2 cellular contexts compared by ENCODE assay signal in genomic region chr20:3041818-3042504, GRCh38.
TF ChIP-seq lines count a peak whose summit lies in the region.

No MANE protein-coding gene starts in this region.

TF ChIP-seq in GM12878, 131 proteins besides CTCF, POLR2A, EP300 and RAD21:
- TF ChIP-seq, protein P1, sequence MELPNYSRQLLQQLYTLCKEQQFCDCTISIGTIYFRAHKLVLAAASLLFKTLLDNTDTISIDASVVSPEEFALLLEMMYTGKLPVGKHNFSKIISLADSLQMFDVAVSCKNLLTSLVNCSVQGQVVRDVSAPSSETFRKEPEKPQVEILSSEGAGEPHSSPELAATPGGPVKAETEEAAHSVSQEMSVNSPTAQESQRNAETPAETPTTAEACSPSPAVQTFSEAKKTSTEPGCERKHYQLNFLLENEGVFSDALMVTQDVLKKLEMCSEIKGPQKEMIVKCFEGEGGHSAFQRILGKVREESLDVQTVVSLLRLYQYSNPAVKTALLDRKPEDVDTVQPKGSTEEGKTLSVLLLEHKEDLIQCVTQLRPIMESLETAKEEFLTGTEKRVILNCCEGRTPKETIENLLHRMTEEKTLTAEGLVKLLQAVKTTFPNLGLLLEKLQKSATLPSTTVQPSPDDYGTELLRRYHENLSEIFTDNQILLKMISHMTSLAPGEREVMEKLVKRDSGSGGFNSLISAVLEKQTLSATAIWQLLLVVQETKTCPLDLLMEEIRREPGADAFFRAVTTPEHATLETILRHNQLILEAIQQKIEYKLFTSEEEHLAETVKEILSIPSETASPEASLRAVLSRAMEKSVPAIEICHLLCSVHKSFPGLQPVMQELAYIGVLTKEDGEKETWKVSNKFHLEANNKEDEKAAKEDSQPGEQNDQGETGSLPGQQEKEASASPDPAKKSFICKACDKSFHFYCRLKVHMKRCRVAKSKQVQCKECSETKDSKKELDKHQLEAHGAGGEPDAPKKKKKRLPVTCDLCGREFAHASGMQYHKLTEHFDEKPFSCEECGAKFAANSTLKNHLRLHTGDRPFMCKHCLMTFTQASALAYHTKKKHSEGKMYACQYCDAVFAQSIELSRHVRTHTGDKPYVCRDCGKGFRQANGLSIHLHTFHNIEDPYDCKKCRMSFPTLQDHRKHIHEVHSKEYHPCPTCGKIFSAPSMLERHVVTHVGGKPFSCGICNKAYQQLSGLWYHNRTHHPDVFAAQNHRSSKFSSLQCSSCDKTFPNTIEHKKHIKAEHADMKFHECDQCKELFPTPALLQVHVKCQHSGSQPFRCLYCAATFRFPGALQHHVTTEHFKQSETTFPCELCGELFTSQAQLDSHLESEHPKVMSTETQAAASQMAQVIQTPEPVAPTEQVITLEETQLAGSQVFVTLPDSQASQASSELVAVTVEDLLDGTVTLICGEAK (IDR thresholded peaks at IDR 0.05; ENCODE audit: borderline replicate concordance): no peak
- TF ChIP-seq CEBPZ (IDR thresholded peaks at IDR 0.05; ENCODE audit: low read depth, low read length): no peak
- TF ChIP-seq, protein P2, sequence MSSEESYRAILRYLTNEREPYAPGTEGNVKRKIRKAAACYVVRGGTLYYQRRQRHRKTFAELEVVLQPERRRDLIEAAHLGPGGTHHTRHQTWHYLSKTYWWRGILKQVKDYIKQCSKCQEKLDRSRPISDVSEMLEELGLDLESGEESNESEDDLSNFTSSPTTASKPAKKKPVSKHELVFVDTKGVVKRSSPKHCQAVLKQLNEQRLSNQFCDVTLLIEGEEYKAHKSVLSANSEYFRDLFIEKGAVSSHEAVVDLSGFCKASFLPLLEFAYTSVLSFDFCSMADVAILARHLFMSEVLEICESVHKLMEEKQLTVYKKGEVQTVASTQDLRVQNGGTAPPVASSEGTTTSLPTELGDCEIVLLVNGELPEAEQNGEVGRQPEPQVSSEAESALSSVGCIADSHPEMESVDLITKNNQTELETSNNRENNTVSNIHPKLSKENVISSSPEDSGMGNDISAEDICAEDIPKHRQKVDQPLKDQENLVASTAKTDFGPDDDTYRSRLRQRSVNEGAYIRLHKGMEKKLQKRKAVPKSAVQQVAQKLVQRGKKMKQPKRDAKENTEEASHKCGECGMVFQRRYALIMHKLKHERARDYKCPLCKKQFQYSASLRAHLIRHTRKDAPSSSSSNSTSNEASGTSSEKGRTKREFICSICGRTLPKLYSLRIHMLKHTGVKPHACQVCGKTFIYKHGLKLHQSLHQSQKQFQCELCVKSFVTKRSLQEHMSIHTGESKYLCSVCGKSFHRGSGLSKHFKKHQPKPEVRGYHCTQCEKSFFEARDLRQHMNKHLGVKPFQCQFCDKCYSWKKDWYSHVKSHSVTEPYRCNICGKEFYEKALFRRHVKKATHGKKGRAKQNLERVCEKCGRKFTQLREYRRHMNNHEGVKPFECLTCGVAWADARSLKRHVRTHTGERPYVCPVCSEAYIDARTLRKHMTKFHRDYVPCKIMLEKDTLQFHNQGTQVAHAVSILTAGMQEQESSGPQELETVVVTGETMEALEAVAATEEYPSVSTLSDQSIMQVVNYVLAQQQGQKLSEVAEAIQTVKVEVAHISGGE (CRISPR knock-in tag; IDR thresholded peaks at IDR 0.05): no peak
- TF ChIP-seq STAT3 (IDR thresholded peaks at IDR 0.05; ENCODE audit: low read depth, low read length): no peak

TF ChIP-seq in HepG2, 621 proteins besides CTCF, POLR2A, EP300 and RAD21 (continues in another document):
- TF ChIP-seq, protein P3, sequence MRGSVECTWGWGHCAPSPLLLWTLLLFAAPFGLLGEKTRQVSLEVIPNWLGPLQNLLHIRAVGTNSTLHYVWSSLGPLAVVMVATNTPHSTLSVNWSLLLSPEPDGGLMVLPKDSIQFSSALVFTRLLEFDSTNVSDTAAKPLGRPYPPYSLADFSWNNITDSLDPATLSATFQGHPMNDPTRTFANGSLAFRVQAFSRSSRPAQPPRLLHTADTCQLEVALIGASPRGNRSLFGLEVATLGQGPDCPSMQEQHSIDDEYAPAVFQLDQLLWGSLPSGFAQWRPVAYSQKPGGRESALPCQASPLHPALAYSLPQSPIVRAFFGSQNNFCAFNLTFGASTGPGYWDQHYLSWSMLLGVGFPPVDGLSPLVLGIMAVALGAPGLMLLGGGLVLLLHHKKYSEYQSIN (CRISPR knock-in tag; IDR thresholded peaks at IDR 0.05; ENCODE audit: borderline replicate concordance): no peak
- TF ChIP-seq MYNN (CRISPR knock-in tag; IDR thresholded peaks at IDR 0.05; ENCODE audit: low read depth): no peak
- peak; percentile 50; the same call in 1 of the 2 replicates for TF ChIP-seq ZNF768 (CRISPR knock-in tag; IDR thresholded peaks at IDR 0.05)
- TF ChIP-seq, protein P4, sequence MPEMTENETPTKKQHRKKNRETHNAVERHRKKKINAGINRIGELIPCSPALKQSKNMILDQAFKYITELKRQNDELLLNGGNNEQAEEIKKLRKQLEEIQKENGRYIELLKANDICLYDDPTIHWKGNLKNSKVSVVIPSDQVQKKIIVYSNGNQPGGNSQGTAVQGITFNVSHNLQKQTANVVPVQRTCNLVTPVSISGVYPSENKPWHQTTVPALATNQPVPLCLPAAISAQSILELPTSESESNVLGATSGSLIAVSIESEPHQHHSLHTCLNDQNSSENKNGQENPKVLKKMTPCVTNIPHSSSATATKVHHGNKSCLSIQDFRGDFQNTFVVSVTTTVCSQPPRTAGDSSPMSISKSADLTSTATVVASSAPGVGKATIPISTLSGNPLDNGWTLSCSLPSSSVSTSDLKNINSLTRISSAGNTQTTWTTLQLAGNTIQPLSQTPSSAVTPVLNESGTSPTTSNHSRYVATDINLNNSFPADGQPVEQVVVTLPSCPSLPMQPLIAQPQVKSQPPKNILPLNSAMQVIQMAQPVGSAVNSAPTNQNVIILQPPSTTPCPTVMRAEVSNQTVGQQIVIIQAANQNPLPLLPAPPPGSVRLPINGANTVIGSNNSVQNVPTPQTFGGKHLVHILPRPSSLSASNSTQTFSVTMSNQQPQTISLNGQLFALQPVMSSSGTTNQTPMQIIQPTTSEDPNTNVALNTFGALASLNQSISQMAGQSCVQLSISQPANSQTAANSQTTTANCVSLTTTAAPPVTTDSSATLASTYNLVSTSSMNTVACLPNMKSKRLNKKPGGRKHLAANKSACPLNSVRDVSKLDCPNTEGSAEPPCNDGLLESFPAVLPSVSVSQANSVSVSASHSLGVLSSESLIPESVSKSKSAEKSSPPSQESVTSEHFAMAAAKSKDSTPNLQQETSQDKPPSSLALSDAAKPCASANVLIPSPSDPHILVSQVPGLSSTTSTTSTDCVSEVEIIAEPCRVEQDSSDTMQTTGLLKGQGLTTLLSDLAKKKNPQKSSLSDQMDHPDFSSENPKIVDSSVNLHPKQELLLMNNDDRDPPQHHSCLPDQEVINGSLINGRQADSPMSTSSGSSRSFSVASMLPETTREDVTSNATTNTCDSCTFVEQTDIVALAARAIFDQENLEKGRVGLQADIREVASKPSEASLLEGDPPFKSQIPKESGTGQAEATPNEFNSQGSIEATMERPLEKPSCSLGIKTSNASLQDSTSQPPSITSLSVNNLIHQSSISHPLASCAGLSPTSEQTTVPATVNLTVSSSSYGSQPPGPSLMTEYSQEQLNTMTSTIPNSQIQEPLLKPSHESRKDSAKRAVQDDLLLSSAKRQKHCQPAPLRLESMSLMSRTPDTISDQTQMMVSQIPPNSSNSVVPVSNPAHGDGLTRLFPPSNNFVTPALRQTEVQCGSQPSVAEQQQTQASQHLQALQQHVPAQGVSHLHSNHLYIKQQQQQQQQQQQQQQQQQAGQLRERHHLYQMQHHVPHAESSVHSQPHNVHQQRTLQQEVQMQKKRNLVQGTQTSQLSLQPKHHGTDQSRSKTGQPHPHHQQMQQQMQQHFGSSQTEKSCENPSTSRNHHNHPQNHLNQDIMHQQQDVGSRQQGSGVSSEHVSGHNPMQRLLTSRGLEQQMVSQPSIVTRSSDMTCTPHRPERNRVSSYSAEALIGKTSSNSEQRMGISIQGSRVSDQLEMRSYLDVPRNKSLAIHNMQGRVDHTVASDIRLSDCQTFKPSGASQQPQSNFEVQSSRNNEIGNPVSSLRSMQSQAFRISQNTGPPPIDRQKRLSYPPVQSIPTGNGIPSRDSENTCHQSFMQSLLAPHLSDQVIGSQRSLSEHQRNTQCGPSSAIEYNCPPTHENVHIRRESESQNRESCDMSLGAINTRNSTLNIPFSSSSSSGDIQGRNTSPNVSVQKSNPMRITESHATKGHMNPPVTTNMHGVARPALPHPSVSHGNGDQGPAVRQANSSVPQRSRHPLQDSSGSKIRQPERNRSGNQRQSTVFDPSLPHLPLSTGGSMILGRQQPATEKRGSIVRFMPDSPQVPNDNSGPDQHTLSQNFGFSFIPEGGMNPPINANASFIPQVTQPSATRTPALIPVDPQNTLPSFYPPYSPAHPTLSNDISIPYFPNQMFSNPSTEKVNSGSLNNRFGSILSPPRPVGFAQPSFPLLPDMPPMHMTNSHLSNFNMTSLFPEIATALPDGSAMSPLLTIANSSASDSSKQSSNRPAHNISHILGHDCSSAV (CRISPR knock-in tag; IDR thresholded peaks at IDR 0.05; ENCODE audit: borderline replicate concordance): no peak
- no peak for TF ChIP-seq ZFP37 (CRISPR knock-in tag; IDR thresholded peaks at IDR 0.05; ENCODE audit: borderline replicate concordance)
- TF ChIP-seq, protein P5, sequence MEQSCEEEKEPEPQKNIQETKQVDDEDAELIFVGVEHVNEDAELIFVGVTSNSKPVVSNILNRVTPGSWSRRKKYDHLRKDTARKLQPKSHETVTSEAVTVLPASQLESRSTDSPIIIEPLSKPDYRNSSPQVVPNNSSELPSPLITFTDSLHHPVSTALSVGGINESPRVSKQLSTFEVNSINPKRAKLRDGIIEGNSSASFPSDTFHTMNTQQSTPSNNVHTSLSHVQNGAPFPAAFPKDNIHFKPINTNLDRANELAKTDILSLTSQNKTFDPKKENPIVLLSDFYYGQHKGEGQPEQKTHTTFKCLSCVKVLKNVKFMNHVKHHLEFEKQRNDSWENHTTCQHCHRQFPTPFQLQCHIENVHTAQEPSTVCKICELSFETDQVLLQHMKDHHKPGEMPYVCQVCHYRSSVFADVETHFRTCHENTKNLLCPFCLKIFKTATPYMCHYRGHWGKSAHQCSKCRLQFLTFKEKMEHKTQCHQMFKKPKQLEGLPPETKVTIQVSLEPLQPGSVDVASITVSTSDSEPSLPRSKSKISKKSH (CRISPR knock-in tag; IDR thresholded peaks at IDR 0.05; ENCODE audit: borderline replicate concordance): 0 out of 2 replicates have a peak, but pooled peaks have one; percentile 48
- TF ChIP-seq GPN1 (CRISPR knock-in tag; IDR thresholded peaks at IDR 0.05; ENCODE audit: borderline replicate concordance): no peak
- no peak for TF ChIP-seq ZGPAT (CRISPR knock-in tag; IDR thresholded peaks at IDR 0.05)
- TF ChIP-seq ZNF800 (CRISPR knock-in tag; IDR thresholded peaks at IDR 0.05): no peak
- TF ChIP-seq, protein P6, sequence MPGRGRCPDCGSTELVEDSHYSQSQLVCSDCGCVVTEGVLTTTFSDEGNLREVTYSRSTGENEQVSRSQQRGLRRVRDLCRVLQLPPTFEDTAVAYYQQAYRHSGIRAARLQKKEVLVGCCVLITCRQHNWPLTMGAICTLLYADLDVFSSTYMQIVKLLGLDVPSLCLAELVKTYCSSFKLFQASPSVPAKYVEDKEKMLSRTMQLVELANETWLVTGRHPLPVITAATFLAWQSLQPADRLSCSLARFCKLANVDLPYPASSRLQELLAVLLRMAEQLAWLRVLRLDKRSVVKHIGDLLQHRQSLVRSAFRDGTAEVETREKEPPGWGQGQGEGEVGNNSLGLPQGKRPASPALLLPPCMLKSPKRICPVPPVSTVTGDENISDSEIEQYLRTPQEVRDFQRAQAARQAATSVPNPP (CRISPR knock-in tag; IDR thresholded peaks at IDR 0.05): no peak
- TF ChIP-seq ZNF3 (CRISPR knock-in tag; IDR thresholded peaks at IDR 0.05): no peak
- no peak for TF ChIP-seq ZNF101 (CRISPR knock-in tag; IDR thresholded peaks at IDR 0.05; ENCODE audit: borderline replicate concordance, low read depth)
- no peak for TF ChIP-seq FOXA1 (IDR thresholded peaks at IDR 0.05)
- TF ChIP-seq FOXA1 (CRISPR knock-in tag; IDR thresholded peaks at IDR 0.05): 0 out of 2 replicates have a peak, but pooled peaks have one; percentile 14
- TF ChIP-seq SIX1 (CRISPR knock-in tag; IDR thresholded peaks at IDR 0.05; ENCODE audit: borderline replicate concordance): peak; percentile 82
- TF ChIP-seq RBM39 (IDR thresholded peaks at IDR 0.05; ENCODE audit: low read depth, low read length, poor library complexity, severe bottlenecking): no peak
- no peak for TF ChIP-seq RBFOX2 (IDR thresholded peaks at IDR 0.05; ENCODE audit: low read depth, low read length)
- no peak for TF ChIP-seq ZNF251 (CRISPR knock-in tag; IDR thresholded peaks at IDR 0.05)
- TF ChIP-seq TRIM24 (CRISPR knock-in tag; IDR thresholded peaks at IDR 0.05): no peak
- TF ChIP-seq NR2F2 (IDR thresholded peaks at IDR 0.05; ENCODE audit: borderline replicate concordance, low read depth): no peak; the same call in 1 of the 2 replicates
- no peak for TF ChIP-seq NR3C1 (CRISPR knock-in tag; IDR thresholded peaks at IDR 0.05)
- 0 out of 2 replicates have a peak, but pooled peaks have one; percentile 18 for TF ChIP-seq ERF (CRISPR knock-in tag; IDR thresholded peaks at IDR 0.05)
- no peak for TF ChIP-seq ARNT (IDR thresholded peaks at IDR 0.05)
- no peak for TF ChIP-seq ATM (IDR thresholded peaks at IDR 0.05; ENCODE audit: borderline replicate concordance)
- no peak for TF ChIP-seq NFYC (CRISPR knock-in tag; IDR thresholded peaks at IDR 0.05)
